ENCODE assay signal across 12 cellular contexts in the genomic region with DNA sequence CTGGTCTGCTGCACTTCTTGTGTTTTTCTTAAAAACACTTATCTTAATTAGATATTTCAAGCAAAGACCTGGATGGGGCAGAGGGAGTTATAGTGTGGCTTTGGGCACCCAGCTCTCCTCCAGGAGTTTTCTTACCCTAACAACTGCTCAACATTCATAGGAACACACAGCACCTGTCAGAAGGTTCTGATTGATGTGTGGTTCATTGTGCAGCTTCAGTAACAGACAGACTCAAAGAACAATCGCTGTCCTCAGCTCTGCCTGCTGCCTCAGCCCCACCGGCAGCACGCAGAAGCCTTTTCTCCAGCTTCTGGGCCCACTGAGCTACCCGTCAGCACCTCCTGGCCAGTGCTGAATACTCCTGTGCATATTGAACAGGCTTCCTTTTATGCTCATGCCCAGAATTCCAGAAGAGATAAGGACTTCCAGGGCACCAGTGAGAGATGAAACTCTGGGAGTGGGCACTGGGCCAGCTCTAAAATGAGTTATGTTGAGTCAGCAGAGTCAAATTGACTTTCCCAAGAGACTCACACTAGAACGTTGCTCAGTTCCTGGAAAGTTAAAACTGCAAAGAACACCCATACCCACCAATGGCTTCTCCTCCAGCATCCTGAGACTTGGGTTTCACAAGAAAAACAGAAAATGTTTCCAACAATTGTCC.
DNase-seq lines count a peak whose midpoint lies in the region; ATAC-seq and TF ChIP-seq lines count a peak whose summit lies in the region.
"Had no signal": no experiment of that assay in that cellular context is flagged by ENCODE, and none has a peak within 500 bp of the region (broad histone marks: within the 10 kb centered on the region; RNA-seq: fewer than 3 reads in every experiment).

No MANE protein-coding gene starts in this region.

- peaks cover 0 to 6% of the 10 kb centered on the region in 2 donors for H3K4me1 ChIP-seq in ascending aorta
- peaks cover 0 to 13% (median 12%) of the 10 kb centered on the region in 4 donors for H3K4me1 ChIP-seq in sigmoid colon

- TF ChIP-seq CTCF in ascending aorta (IDR thresholded peaks at IDR 0.05) (no peak), sigmoid colon (IDR thresholded peaks at IDR 0.05) (no peak)

- H3K27ac ChIP-seq in ascending aorta (peak overlapping the region; percentile 17 to 20), sigmoid colon (peak overlapping the region in 3 of 4 donors; percentile 6 to 50 (median 38))

- H3K27me3 ChIP-seq in ascending aorta (no peaks in the 10 kb centered on the region), sigmoid colon (no peaks in the 10 kb centered on the region)

- intact Hi-C loops in ascending aorta (cut with DNase I) (loop anchor here (10.0 kb wide), 1 partner anchor 1203 kb away; no protein-coding TSS in a partner anchor), left cardiac atrium (cut with DNase I) (no loop called here), sigmoid colon (cut with DNase I) (no loop called here)

- 76 to 86% methylated on average over 5 of the region's 5 CpGs for WGBS in sigmoid colon, 2 donors

- no peaks in the 10 kb centered on the region for H3K9me3 ChIP-seq in ascending aorta
- H3K9me3 ChIP-seq in sigmoid colon, result no peaks in the 10 kb centered on the region

- H3K4me3 ChIP-seq in ascending aorta (no peak overlapping the region), sigmoid colon (no peak overlapping the region)

- H3K36me3 ChIP-seq in ascending aorta (peaks cover 83 to 94% of the 10 kb centered on the region in 2 donors), sigmoid colon (peaks cover 53 to 99% (median 57%) of the 10 kb centered on the region in 4 donors)

- ATAC-seq in left cardiac atrium, result peak; percentile 90 to 93
- ATAC-seq in GM18519 (IDR thresholded peaks at IDR 0.05; ENCODE audit: low FRiP score, unreplicated experiment), result no peak
- no peak for ATAC-seq in HG03280 (IDR thresholded peaks at IDR 0.05; ENCODE audit: unreplicated experiment)

- TF ChIP-seq EP300 in sigmoid colon (IDR thresholded peaks at IDR 0.05), result no peak

- TF ChIP-seq POLR2A in sigmoid colon (IDR thresholded peaks at IDR 0.05), result no peak

- DNase-seq in GM04503 (ENCODE audit: low read depth), result peak; percentile 17
- no peak for DNase-seq in ascending aorta (ENCODE audit: low spot score in 2 of 2)
- peak; percentile 73 for DNase-seq in left cardiac atrium
- peak; percentile 62 for DNase-seq in sigmoid colon
- DNase-seq in H4 (ENCODE audit: low spot score), result no peak
- DNase-seq in NCI-H524 (lab: John Stamatoyannopoulos, UW), result no peak
- DNase-seq: activated CD4-positive, alpha-beta T cell treated with anti-CD3 and anti-CD28 coated beads, Interleukin-2, amount 50 U/mL, for 48 hours; DMS53; NCI-H2107; occipital lobe had no signal

Comparison
In these comparisons a context has a peak if more than half of its experiments do, and no peak if none do; other contexts are left out.
1. DNase-seq: peak in GM04503 (single experiment), left cardiac atrium (single experiment) and sigmoid colon (single experiment); none in ascending aorta (0 of 2), H4 (single experiment) and NCI-H524 (0 of 2).
2. ATAC-seq: peak in left cardiac atrium (2 of 2); none in GM18519 (single experiment) and HG03280 (single experiment).